In the genomic region with DNA sequence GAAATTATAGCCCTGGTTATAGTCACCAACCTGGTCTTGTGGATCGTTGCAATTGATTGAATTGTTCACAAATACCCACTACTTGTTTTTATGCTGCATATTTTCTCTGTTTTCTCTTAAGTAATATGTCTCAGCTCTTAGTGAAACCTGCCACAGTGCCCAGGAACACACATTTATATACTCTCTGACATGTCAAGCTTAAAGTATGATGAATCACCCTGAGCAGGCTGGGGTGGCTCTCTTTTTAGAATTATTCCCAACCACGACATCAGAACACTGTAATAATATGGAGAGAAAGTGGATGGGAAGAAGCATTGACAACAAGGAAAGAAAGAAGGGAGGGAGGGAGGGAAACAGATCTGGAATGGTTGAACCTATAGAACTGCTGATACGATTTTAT, we compare ENCODE assay signal across 26 cellular contexts.
"Had no signal": no experiment of that assay in that cellular context is flagged by ENCODE, and none has a peak within 500 bp of the region (broad histone marks: within the 10 kb centered on the region; RNA-seq: fewer than 3 reads in every experiment).

No MANE protein-coding gene starts in this region.

- H3K4me1 Mint-ChIP-seq: stimulated activated effector memory CD8-positive, alpha-beta T cell treated with anti-CD3 and anti-CD28 coated beads, Interleukin-12 subunit alpha, Interleukin-12 subunit beta, amount 100 ng/mL, for 72 hours had no signal

- ATAC-seq: gastrocnemius medialis; left cardiac atrium; lower lobe of right lung; natural killer cell treated with Interleukin-12 subunit alpha and Interleukin-12 subunit beta and Interleukin-15 and Interleukin-18, amount 100 ng/mL, for 72 hours; right cardiac atrium; stimulated activated effector memory CD8-positive, alpha-beta T cell treated with anti-CD3 and anti-CD28 coated beads, Interleukin-12 subunit alpha, Interleukin-12 subunit beta, amount 100 ng/mL, for 72 hours; stimulated activated naive CD8-positive, alpha-beta T cell treated with anti-CD3 and anti-CD28 coated beads, Interleukin-15, Interleukin-2, amounts not matched to agents 100 U/mL and 50 U/mL, for 24 hours had no signal

- H3K27me3 ChIP-seq: dorsolateral prefrontal cortex, gastrocnemius medialis, neural progenitor cell, ovary, suprapubic skin, thyroid gland had no signal

- H3K4me3 Mint-ChIP-seq: natural killer cell treated with Interleukin-12 subunit alpha and Interleukin-12 subunit beta and Interleukin-15 and Interleukin-18, amount 100 ng/mL, for 72 hours; neural progenitor cell; stimulated activated effector memory CD8-positive, alpha-beta T cell treated with anti-CD3 and anti-CD28 coated beads, Interleukin-12 subunit alpha, Interleukin-12 subunit beta, amount 100 ng/mL, for 72 hours; type B pancreatic cell had no signal

- H3K4me1 ChIP-seq: left ventricle myocardium inferior, lower lobe of right lung, neural progenitor cell, suprapubic skin, thyroid gland had no signal

- FAIRE-seq: endometrium, keratinocyte, urothelium cell line had no signal

- H3K9me3 ChIP-seq: gastrocnemius medialis, left ventricle myocardium inferior, lower lobe of right lung, ovary, suprapubic skin, thyroid gland had no signal

- DNase-seq: dorsolateral prefrontal cortex; effector memory CD4-positive, alpha-beta T cell; gastrocnemius medialis; glutamatergic neuron; left cardiac atrium; left ventricle myocardium inferior; lower lobe of right lung; mesenchymal stem cell; midbrain; nucleus accumbens; ovary; right cardiac atrium; stimulated activated CD4-positive, alpha-beta T cell treated with anti-CD3 and anti-CD28 coated beads, Interleukin-2, amount 100 ng/mL, for 48 hours; stimulated activated CD8-positive, alpha-beta memory T cell treated with anti-CD3 and anti-CD28 coated beads, Interleukin-4, amount 100 ng/mL, for 48 hours; stimulated activated naive CD8-positive, alpha-beta T cell treated with anti-CD3 and anti-CD28 coated beads, Interleukin-15, Interleukin-2, amounts not matched to agents 100 U/mL and 50 U/mL, for 24 hours; thyroid gland had no signal

- H3K36me3 ChIP-seq: gastrocnemius medialis, left ventricle myocardium inferior, lower lobe of right lung, neural progenitor cell, ovary, suprapubic skin, thyroid gland had no signal

- H3K27ac Mint-ChIP-seq: natural killer cell treated with Interleukin-12 subunit alpha and Interleukin-12 subunit beta and Interleukin-15 and Interleukin-18, amount 100 ng/mL, for 72 hours; neural progenitor cell; stimulated activated effector memory CD8-positive, alpha-beta T cell treated with anti-CD3 and anti-CD28 coated beads, Interleukin-12 subunit alpha, Interleukin-12 subunit beta, amount 100 ng/mL, for 72 hours; type B pancreatic cell had no signal

- H3K27ac ChIP-seq: coronary artery, dorsolateral prefrontal cortex, gastrocnemius medialis, left ventricle myocardium inferior, lower lobe of right lung, neural progenitor cell, ovary, suprapubic skin, thyroid gland had no signal

- H3K4me3 ChIP-seq: coronary artery, dorsolateral prefrontal cortex, gastrocnemius medialis, left ventricle myocardium inferior, lower lobe of right lung, neural progenitor cell, ovary, smooth muscle cell, suprapubic skin, thyroid gland had no signal

- H3K9me3 Mint-ChIP-seq: natural killer cell treated with Interleukin-12 subunit alpha and Interleukin-12 subunit beta and Interleukin-15 and Interleukin-18, amount 100 ng/mL, for 72 hours; type B pancreatic cell had no signal

- H3K36me3 Mint-ChIP-seq: natural killer cell treated with Interleukin-12 subunit alpha and Interleukin-12 subunit beta and Interleukin-15 and Interleukin-18, amount 100 ng/mL, for 72 hours; stimulated activated effector memory CD8-positive, alpha-beta T cell treated with anti-CD3 and anti-CD28 coated beads, Interleukin-12 subunit alpha, Interleukin-12 subunit beta, amount 100 ng/mL, for 72 hours had no signal
